8 cellular contexts compared by ENCODE assay signal in the genomic region with DNA sequence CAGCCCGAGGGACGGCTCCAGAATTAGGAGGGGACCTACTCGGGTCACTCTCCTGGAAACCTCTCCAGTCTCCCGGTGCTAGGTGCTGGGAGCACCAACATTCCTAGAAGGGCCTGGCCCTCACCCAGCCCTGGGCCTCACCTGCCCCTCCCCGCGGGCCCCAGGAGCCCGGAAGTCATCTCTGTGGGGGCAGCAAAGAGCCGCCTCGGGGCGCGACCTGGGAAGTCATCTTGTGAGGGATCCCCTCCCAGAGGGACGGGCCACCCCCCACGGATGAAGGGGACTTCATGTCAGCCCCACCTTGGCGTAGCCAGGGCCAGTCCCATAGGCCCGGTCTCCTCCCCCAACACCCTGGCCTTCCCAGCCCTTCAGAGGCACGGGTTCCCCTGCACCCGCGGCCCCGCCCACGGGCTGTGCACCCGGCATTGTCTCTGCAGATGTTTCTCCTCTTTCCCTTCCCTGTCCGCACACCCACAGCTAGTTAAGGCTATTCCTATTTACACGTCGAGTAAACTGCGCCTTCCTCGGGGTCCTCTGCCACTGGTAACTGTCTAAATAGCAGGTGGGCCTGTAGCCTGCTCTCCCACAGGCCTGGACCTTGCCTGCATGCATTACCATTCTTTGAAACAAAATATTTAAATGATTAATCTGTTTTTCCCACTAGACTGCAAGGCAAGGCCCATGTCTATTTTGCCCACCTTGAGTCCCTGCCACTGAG. TPM values are rescaled to one million over a fixed set of nuclear protein-coding genes. Genes with fewer than 3 reads are reported as not detected.
A peak's percentile ranks its signal among the peaks of the same experiment; 100 is the strongest.
DNase-seq lines count a peak whose midpoint lies in the region; ATAC-seq, FAIRE-seq and TF ChIP-seq lines count a peak whose summit lies in the region.

No MANE protein-coding gene starts in this region.

- peak overlapping the region; percentile 88 for H3K4me3 ChIP-seq in A549
- H3K4me3 ChIP-seq in pancreas: peak overlapping the region; percentile 62 to 95 (median 72)

- 71% methylated on average over 13 of the region's 26 CpGs for WGBS in A549 (ENCODE audit: missing lambda C conversion rate)
- WGBS in pancreas, 2 donors: 13% methylated on average over 26 of the region's 26 CpGs

- H3K27me3 ChIP-seq in pancreas: no peaks in the 10 kb centered on the region

- TF ChIP-seq POLR2A in A549 (IDR thresholded peaks at IDR 0.05; ENCODE audit: low read length) (no peak), GM18505 (IDR thresholded peaks at IDR 0.05; ENCODE audit: borderline replicate concordance, extremely low read depth, insufficient read depth, insufficient read length) (peak; percentile 59)

- DNase-seq in A549 (ENCODE audit: low read depth in 1 of 2, low spot score in 1 of 2) (no peak), NCI-H69 (lab: John Stamatoyannopoulos, UW) (peak; percentile 50), glomerular visceral epithelial cell (ENCODE audit: extremely low spot score) (peak; percentile 58), pancreas (peak; percentile 32 to 82 (median 42)), dedifferentiated amniotic fluid mesenchymal stem cell (ENCODE audit: extremely low spot score) (no peak)
- DNase-seq in activated effector memory CD4-positive, alpha-beta T cell treated with anti-CD3 and anti-CD28 coated beads, Interleukin-2, amount 50 U/mL, for 16 hours: peak; percentile 82

- TF ChIP-seq RAD21 in A549 (conservative IDR thresholded peaks at IDR 0.05 in 1 of 2, IDR thresholded peaks at IDR 0.05 in 1 of 2): no peak

- FAIRE-seq in A549 (lab: Jason Lieb, UNC) (no peak), pancreas (lab: Jason Lieb, UNC) (no peak)

- intact Hi-C loops in pancreas (cut with DNase I): no loop called here

- no peaks in the 10 kb centered on the region for H3K9me3 ChIP-seq in A549
- H3K9me3 ChIP-seq in pancreas: no peaks in the 10 kb centered on the region

- POLR2A ChIA-PET in A549 (lab: Yijun Ruan, JAX): no interaction called here

- ATAC-seq in A549: peak in 1 of 2 experiments; percentile 2; a peak in 1 of 6 replicates
- ATAC-seq in GM18505 (IDR thresholded peaks at IDR 0.05; ENCODE audit: unreplicated experiment): peak; percentile 31
- peak; percentile 35 for ATAC-seq in HG02884 (IDR thresholded peaks at IDR 0.05; ENCODE audit: unreplicated experiment)
- peak; percentile 24 to 56 (median 42) for ATAC-seq in pancreas

- TF ChIP-seq EP300 in A549 (IDR thresholded peaks at IDR 0.05): no peak

- H3K4me2 ChIP-seq in A549: peak overlapping the region; percentile 98

- H3K36me3 ChIP-seq in pancreas: no peaks in the 10 kb centered on the region

- no peaks in the 10 kb centered on the region; the same call in 2 of the 3 replicates for H3K4me1 ChIP-seq in A549
- H3K4me1 ChIP-seq in pancreas: no peaks in the 10 kb centered on the region

- peak overlapping the region; percentile 73 to 89 for H3K27ac ChIP-seq in A549
- peak overlapping the region; percentile 63 to 91 (median 78) for H3K27ac ChIP-seq in pancreas

- CTCF ChIA-PET in A549 (lab: Yijun Ruan, JAX): interaction anchor here (0.5 to 1.0 kb wide), 2 partner anchors 23 to 278 kb away, joined by 3 to 4 read pairs; no protein-coding TSS in a partner anchor

- no peak for TF ChIP-seq CTCF in A549 (IDR thresholded peaks at IDR 0.05)
- TF ChIP-seq CTCF in pancreas (IDR thresholded peaks at IDR 0.05): no peak

TF ChIP-seq in A549, 52 proteins besides CTCF, POLR2A, EP300 and RAD21:
- TF ChIP-seq JUNB (IDR thresholded peaks at IDR 0.05) (no peak), NR3C1 (IDR thresholded peaks at IDR 0.05) (no peak), PHF8 (IDR thresholded peaks at IDR 0.05; ENCODE audit: borderline replicate concordance, low read depth) (no peak)
- TF ChIP-seq, protein P1, sequence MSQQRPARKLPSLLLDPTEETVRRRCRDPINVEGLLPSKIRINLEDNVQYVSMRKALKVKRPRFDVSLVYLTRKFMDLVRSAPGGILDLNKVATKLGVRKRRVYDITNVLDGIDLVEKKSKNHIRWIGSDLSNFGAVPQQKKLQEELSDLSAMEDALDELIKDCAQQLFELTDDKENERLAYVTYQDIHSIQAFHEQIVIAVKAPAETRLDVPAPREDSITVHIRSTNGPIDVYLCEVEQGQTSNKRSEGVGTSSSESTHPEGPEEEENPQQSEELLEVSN (IDR thresholded peaks at IDR 0.05; ENCODE audit: borderline replicate concordance, low read depth): no peak
- TF ChIP-seq, protein P2, sequence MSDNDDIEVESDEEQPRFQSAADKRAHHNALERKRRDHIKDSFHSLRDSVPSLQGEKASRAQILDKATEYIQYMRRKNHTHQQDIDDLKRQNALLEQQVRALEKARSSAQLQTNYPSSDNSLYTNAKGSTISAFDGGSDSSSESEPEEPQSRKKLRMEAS (IDR thresholded peaks at IDR 0.05): no peak
- TF ChIP-seq, protein P3, sequence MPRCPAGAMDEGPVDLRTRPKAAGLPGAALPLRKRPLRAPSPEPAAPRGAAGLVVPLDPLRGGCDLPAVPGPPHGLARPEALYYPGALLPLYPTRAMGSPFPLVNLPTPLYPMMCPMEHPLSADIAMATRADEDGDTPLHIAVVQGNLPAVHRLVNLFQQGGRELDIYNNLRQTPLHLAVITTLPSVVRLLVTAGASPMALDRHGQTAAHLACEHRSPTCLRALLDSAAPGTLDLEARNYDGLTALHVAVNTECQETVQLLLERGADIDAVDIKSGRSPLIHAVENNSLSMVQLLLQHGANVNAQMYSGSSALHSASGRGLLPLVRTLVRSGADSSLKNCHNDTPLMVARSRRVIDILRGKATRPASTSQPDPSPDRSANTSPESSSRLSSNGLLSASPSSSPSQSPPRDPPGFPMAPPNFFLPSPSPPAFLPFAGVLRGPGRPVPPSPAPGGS (IDR thresholded peaks at IDR 0.05): no peak
TF ChIP-seq in A549: peak in this region for 0.

RNA-seq across cellular contexts. Expression of a gene that starts 0.9 kb away (rescaled TPM):
- polyA plus RNA-seq in A549 (2011; rRNA removed): 10.6 and 11.2 TPM in 2 replicates
- polyA plus RNA-seq in A549 (2012; cell fraction: cytosol; rRNA removed): 10.0 and 11.7 TPM in 2 replicates
- polyA plus RNA-seq in A549 (2012; cell fraction: nucleus; rRNA removed): 11.3 and 13.1 TPM in 2 replicates
- 9.3 to 10.5 TPM (median 10.4 TPM) in 3 replicates for polyA plus RNA-seq in A549 (2017; fragmentation: RNase III; extraction: RNeasy Plus Mini Kit Qiagen cat#74134 plus additional on column Dnase treatment)
- polyA minus RNA-seq in A549 (2011; rRNA and poly(A)+ RNA removed): 2.8 and 3.1 TPM in 2 replicates
- total RNA-seq in pancreas: 10 to 100 TPM; 25.2 to 55.2 (median 37.0) TPM
- polyA plus RNA-seq in pancreas: 10 to 100 TPM; 25.7 to 61.4 TPM

RNA-seq across cellular contexts. Expression of a gene that starts 42.0 kb away (rescaled TPM):
- 13.7 and 19.6 TPM in 2 replicates for polyA plus RNA-seq in A549 (2011; rRNA removed)
- polyA plus RNA-seq in A549 (2012; cell fraction: cytosol; rRNA removed): 4.1 and 4.4 TPM in 2 replicates
- 6.5 and 10.0 TPM in 2 replicates for polyA plus RNA-seq in A549 (2012; cell fraction: nucleus; rRNA removed)
- 12.1 to 13.8 TPM (median 12.9 TPM) in 3 replicates for polyA plus RNA-seq in A549 (2017; fragmentation: RNase III; extraction: RNeasy Plus Mini Kit Qiagen cat#74134 plus additional on column Dnase treatment)
- polyA minus RNA-seq in A549 (2011; rRNA and poly(A)+ RNA removed): 5.0 and 5.1 TPM in 2 replicates
- total RNA-seq in pancreas: 10 to 100 TPM in 1 of 6 donors, 1 to 10 TPM in 5; 4.4 to 11.9 (median 6.4) TPM
- polyA plus RNA-seq in pancreas: 10 to 100 TPM in 1 of 2 donors, 1 to 10 TPM in 1; 5.7 to 10.1 TPM

Comparison
In these comparisons a context has a peak if more than half of its experiments do, and no peak if none do; other contexts are left out.
1. DNase-seq: peak in NCI-H69 (single experiment), activated effector memory CD4-positive, alpha-beta T cell treated with anti-CD3 and anti-CD28 coated beads, Interleukin-2, amount 50 U/mL, for 16 hours (single experiment), glomerular visceral epithelial cell (single experiment) and pancreas (6 of 6); none in A549 (0 of 2) and dedifferentiated amniotic fluid mesenchymal stem cell (single experiment).